In genomic region chr9:135330307-135330631, GRCh38 we compare ENCODE assay signal across 12 cellular contexts.
"Had no signal": no experiment of that assay in that cellular context is flagged by ENCODE, and none has a peak within 500 bp of the region (broad histone marks: within the 10 kb centered on the region; RNA-seq: fewer than 3 reads in every experiment).

No MANE protein-coding gene starts in this region.

- H3K9me3 Mint-ChIP-seq: activated naive CD8-positive, alpha-beta T cell treated with anti-CD3 and anti-CD28 coated beads for 36 hours; dendritic cell treated with granulocyte-macrophage colony-stimulating factor and Interleukin-4, amounts not matched to agents 40 ng/mL and 50 ng/mL, for 4 days; natural killer cell; stimulated activated naive B cell treated with anti-CD40 and anti-IgM and Interleukin-4, amounts not matched to agents 10 μg/mL and 1 μg/mL and 100 μg/mL, for 72 hours had no signal

- H3K36me3 Mint-ChIP-seq: activated naive CD8-positive, alpha-beta T cell treated with anti-CD3 and anti-CD28 coated beads for 36 hours; natural killer cell; stimulated activated naive B cell treated with anti-CD40 and anti-IgM and Interleukin-4, amounts not matched to agents 10 μg/mL and 1 μg/mL and 100 μg/mL, for 72 hours had no signal

- H3K4me3 Mint-ChIP-seq: activated naive CD8-positive, alpha-beta T cell treated with anti-CD3 and anti-CD28 coated beads for 36 hours; activated T-helper 1 cell treated with anti-CD3 and anti-CD28 coated beads, Interleukin-12 subunit alpha, Interleukin-12 subunit beta, Interleukin-2, Interleukin-4 antibody, amounts not matched to agents 30 ng/mL and 10 ng/mL and 1 ng/mL, durations not matched to agents 14 hours and 24 hours and 36 hours; dendritic cell treated with granulocyte-macrophage colony-stimulating factor and Interleukin-4, amounts not matched to agents 40 ng/mL and 50 ng/mL, for 4 days; natural killer cell; stimulated activated naive B cell treated with anti-CD40 and anti-IgM and Interleukin-4, amounts not matched to agents 10 μg/mL and 1 μg/mL and 100 μg/mL, for 72 hours had no signal

- H3K4me1 Mint-ChIP-seq: activated naive CD8-positive, alpha-beta T cell treated with anti-CD3 and anti-CD28 coated beads for 36 hours; natural killer cell; stimulated activated naive B cell treated with anti-CD40 and anti-IgM and Interleukin-4, amounts not matched to agents 10 μg/mL and 1 μg/mL and 100 μg/mL, for 72 hours had no signal

- H3K27ac Mint-ChIP-seq: activated naive CD8-positive, alpha-beta T cell treated with anti-CD3 and anti-CD28 coated beads for 36 hours; activated T-helper 1 cell treated with anti-CD3 and anti-CD28 coated beads, Interleukin-12 subunit alpha, Interleukin-12 subunit beta, Interleukin-2, Interleukin-4 antibody, amounts not matched to agents 30 ng/mL and 10 ng/mL and 1 ng/mL, durations not matched to agents 14 hours and 24 hours and 36 hours; dendritic cell treated with granulocyte-macrophage colony-stimulating factor and Interleukin-4, amounts not matched to agents 40 ng/mL and 50 ng/mL, for 4 days; natural killer cell; stimulated activated naive B cell treated with anti-CD40 and anti-IgM and Interleukin-4, amounts not matched to agents 10 μg/mL and 1 μg/mL and 100 μg/mL, for 72 hours had no signal

- ATAC-seq: left cardiac atrium; natural killer cell; stimulated activated naive B cell treated with anti-CD40 and anti-IgM and Interleukin-4, amounts not matched to agents 10 μg/mL and 1 μg/mL and 100 μg/mL, for 72 hours had no signal

- H3K27me3 Mint-ChIP-seq: activated naive CD8-positive, alpha-beta T cell treated with anti-CD3 and anti-CD28 coated beads for 36 hours had no signal

- DNase-seq: activated CD4-positive, alpha-beta T cell treated with anti-CD3 and anti-CD28 coated beads, Interleukin-2, amount 50 U/mL, for 4 hours; activated CD4-positive, CD25-positive, alpha-beta regulatory T cell treated with anti-CD3 and anti-CD28 coated beads, Interleukin-2, amount 50 U/mL, for 72 hours; activated naive CD4-positive, alpha-beta T cell; activated naive CD8-positive, alpha-beta T cell treated with anti-CD3 and anti-CD28 coated beads for 36 hours; amniotic stem cell; effector memory CD4-positive, alpha-beta T cell; left cardiac atrium; stimulated activated naive B cell treated with anti-CD40 and anti-IgM and Interleukin-4, amounts not matched to agents 10 μg/mL and 1 μg/mL and 100 μg/mL, for 72 hours; T1000 had no signal
